ENCODE assay signal across 8 cellular contexts in genomic region chr3:182710557-182711157, GRCh38.
DNase-seq lines count a peak whose midpoint lies in the region; ATAC-seq and TF ChIP-seq lines count a peak whose summit lies in the region.

No MANE protein-coding gene starts in this region.

- no peaks in the 10 kb centered on the region for H3K27me3 ChIP-seq in thoracic aorta (replicated peaks; ENCODE audit: insufficient read depth)

- DNase-seq in DMS114 treated with DMSO at 0.1 percent for 48 hours (lab: John Stamatoyannopoulos, UW; ENCODE audit: unreplicated experiment) (peak; percentile 19), LoVo (ENCODE audit: low spot score) (peak; percentile 41), T-helper 17 cell (no peak), glutamatergic neuron (no peak), thoracic aorta (ENCODE audit: low spot score) (no peak)
- DNase-seq in stimulated activated CD4-positive, alpha-beta T cell treated with anti-CD3 and anti-CD28 coated beads, Interleukin-12 subunit alpha, Interleukin-12 subunit beta, amount 100 ng/mL, for 4 hours = no peak

- H3K9me3 ChIP-seq in T-helper 17 cell (ENCODE audit: control insufficient read depth, low read length, poor library complexity, severe bottlenecking) (no peaks in the 10 kb centered on the region), thoracic aorta (no peaks in the 10 kb centered on the region)

- H3K4me1 Mint-ChIP-seq in T-helper 17 cell (peaks cover 6% of the 10 kb centered on the region), glutamatergic neuron (ENCODE audit: low read depth, unreplicated experiment) (no peaks in the 10 kb centered on the region)

- TF ChIP-seq CTCF in glutamatergic neuron (IDR thresholded peaks at IDR 0.05; ENCODE audit: partially characterized antibody, unreplicated experiment) = peak; percentile 76
- TF ChIP-seq CTCF in thoracic aorta (IDR thresholded peaks at IDR 0.05) = peak; percentile 43

- H3K27ac Mint-ChIP-seq in T-helper 17 cell (no peak overlapping the region), glutamatergic neuron (ENCODE audit: unreplicated experiment) (no peak overlapping the region)

- H3K4me1 ChIP-seq in thoracic aorta (ENCODE audit: control insufficient read depth in 1 of 2, low read depth in 2 of 2) = no peaks in the 10 kb centered on the region

- H3K27me3 Mint-ChIP-seq in T-helper 17 cell = peaks cover 30% of the 10 kb centered on the region
- H3K27me3 Mint-ChIP-seq in glutamatergic neuron (ENCODE audit: unreplicated experiment) = no peaks in the 10 kb centered on the region

- ATAC-seq in GM19455 (IDR thresholded peaks at IDR 0.05; ENCODE audit: unreplicated experiment) (peak; percentile 59), T-helper 17 cell (peak; percentile 68), thoracic aorta (ENCODE audit: insufficient number of reproducible peaks, low FRiP score, low read depth) (no peak), GM21447 (IDR thresholded peaks at IDR 0.05; ENCODE audit: unreplicated experiment) (no peak)

- no peaks in the 10 kb centered on the region for H3K9me3 Mint-ChIP-seq in glutamatergic neuron (ENCODE audit: unreplicated experiment)

- no peak overlapping the region for H3K4me3 Mint-ChIP-seq in T-helper 17 cell
- H3K4me3 Mint-ChIP-seq in glutamatergic neuron (ENCODE audit: unreplicated experiment) = no peak overlapping the region

- no peaks in the 10 kb centered on the region for H3K36me3 ChIP-seq in thoracic aorta

- H3K27ac ChIP-seq in thoracic aorta = no peak overlapping the region

- H3K4me3 ChIP-seq in thoracic aorta = no peak overlapping the region

- H3K36me3 Mint-ChIP-seq in T-helper 17 cell (ENCODE audit: low read depth) (peaks cover 2% of the 10 kb centered on the region), glutamatergic neuron (ENCODE audit: unreplicated experiment) (no peaks in the 10 kb centered on the region)

Comparison
In these comparisons a context has a peak if more than half of its experiments do, and no peak if none do; other contexts are left out.
1. DNase-seq: peak in DMS114 treated with DMSO at 0.1 percent for 48 hours (single experiment) and LoVo (single experiment); none in T-helper 17 cell (0 of 3), glutamatergic neuron (single experiment), thoracic aorta (single experiment) and stimulated activated CD4-positive, alpha-beta T cell treated with anti-CD3 and anti-CD28 coated beads, Interleukin-12 subunit alpha, Interleukin-12 subunit beta, amount 100 ng/mL, for 4 hours (single experiment).
2. ATAC-seq: peak in GM19455 (single experiment) and T-helper 17 cell (single experiment); none in thoracic aorta (single experiment) and GM21447 (single experiment).